ENCODE assay signal across 28 cellular contexts in the genomic region with DNA sequence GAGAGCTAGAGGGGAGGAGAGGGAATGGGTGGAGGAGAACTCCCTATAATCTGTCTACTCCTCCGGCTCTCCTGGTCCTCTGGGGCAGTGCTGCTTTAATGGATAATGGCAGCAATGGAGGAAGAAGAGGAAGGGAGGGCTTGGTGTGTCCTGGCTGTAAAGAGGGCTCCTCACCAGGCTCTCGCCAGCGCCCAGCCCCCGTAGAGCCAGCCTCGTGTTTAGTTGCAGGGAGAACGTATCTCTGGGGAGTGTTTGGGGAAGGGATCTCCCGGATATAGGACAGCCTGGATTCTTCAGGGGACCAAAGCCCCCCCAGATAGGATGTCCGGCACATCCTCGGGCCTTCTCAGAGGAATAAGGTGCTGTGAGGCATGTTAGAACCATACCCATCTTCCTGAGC.
"Had no signal": no experiment of that assay in that cellular context is flagged by ENCODE, and none has a peak within 500 bp of the region (broad histone marks: within the 10 kb centered on the region; RNA-seq: fewer than 3 reads in every experiment).

No MANE protein-coding gene starts in this region.

- DNase-seq: activated CD4-positive, alpha-beta memory T cell treated with anti-CD3 and anti-CD28 coated beads, Interleukin-2, amount 10 ng/mL, durations not matched to agents 7 days and 5 days; activated CD4-positive, alpha-beta T cell treated with anti-CD3 and anti-CD28 coated beads for 1 hour; activated CD4-positive, alpha-beta T cell treated with anti-CD3 and anti-CD28 coated beads for 4 hours; activated CD4-positive, alpha-beta T cell treated with anti-CD3 and anti-CD28 coated beads, Interleukin-2, amount 10 ng/mL, durations not matched to agents 7 days and 5 days; activated CD4-positive, alpha-beta T cell treated with anti-CD3 and anti-CD28 coated beads, Interleukin-2, amount 50 U/mL, for 4 hours; activated CD8-positive, alpha-beta memory T cell treated with anti-CD3 and anti-CD28 coated beads, Interleukin-2, amount 50 U/mL, for 48 hours; activated gamma-delta T cell; activated naive CD4-positive, alpha-beta T cell; activated naive CD4-positive, alpha-beta T cell treated with anti-CD3 and anti-CD28 coated beads, Interleukin-2, amount 10 ng/mL, durations not matched to agents 7 days and 5 days; activated naive CD8-positive, alpha-beta T cell treated with anti-CD3 and anti-CD28 coated beads, Interleukin-2, amount 10 ng/mL, durations not matched to agents 7 days and 5 days; activated T-cell treated with anti-CD3 and anti-CD28 coated beads for 4 hours; activated T-cell treated with anti-CD3 and anti-CD28 coated beads, Interleukin-2, amount 50 U/mL, for 24 hours; activated T-cell treated with anti-CD3 and anti-CD28 coated beads, Interleukin-2, amount 50 U/mL, for 72 hours; central memory CD4-positive, alpha-beta T cell; cerebellar nuclear complex; colonic mucosa; effector CD8-positive, alpha-beta T cell; esophagus squamous epithelium; foreskin melanocyte; T-helper 2 cell had no signal

- H3K9me3 ChIP-seq: ascending aorta, breast epithelium, colonic mucosa, esophagus squamous epithelium, gastroesophageal sphincter had no signal

- H3K27ac Mint-ChIP-seq: activated CD4-positive, alpha-beta memory T cell treated with anti-CD3 and anti-CD28 coated beads, Interleukin-2, amount 10 ng/mL, durations not matched to agents 7 days and 5 days; activated CD4-positive, alpha-beta T cell treated with anti-CD3 and anti-CD28 coated beads, Interleukin-2, amount 10 ng/mL, durations not matched to agents 7 days and 5 days; activated naive CD4-positive, alpha-beta T cell treated with anti-CD3 and anti-CD28 coated beads, Interleukin-2, amount 10 ng/mL, durations not matched to agents 7 days and 5 days; activated naive CD4-positive, alpha-beta T cell treated with anti-CD3 and anti-CD28 coated beads, Interleukin-2, amount 50 U/mL, for 72 hours; activated naive CD8-positive, alpha-beta T cell treated with anti-CD3 and anti-CD28 coated beads, Interleukin-2, amount 10 ng/mL, durations not matched to agents 7 days and 5 days; activated T-cell treated with anti-CD3 and anti-CD28 coated beads, Interleukin-2, amount 50 U/mL, for 24 hours; activated T-cell treated with anti-CD3 and anti-CD28 coated beads, Interleukin-2, amount 50 U/mL, for 72 hours; WTC11 had no signal

- H3K4me1 ChIP-seq: ascending aorta, breast epithelium, colonic mucosa, gastroesophageal sphincter had no signal

- ATAC-seq: activated naive CD4-positive, alpha-beta T cell treated with anti-CD3 and anti-CD28 coated beads, Interleukin-2, amount 50 U/mL, for 72 hours; activated T-cell treated with anti-CD3 and anti-CD28 coated beads, Interleukin-2, amount 50 U/mL, for 72 hours; gastroesophageal sphincter; WTC11 had no signal

- H3K27ac ChIP-seq: ascending aorta, breast epithelium, cardiac muscle cell, colonic mucosa, epithelial cell of prostate, esophagus squamous epithelium, gastroesophageal sphincter had no signal

- H3K4me3 Mint-ChIP-seq: activated CD4-positive, alpha-beta memory T cell treated with anti-CD3 and anti-CD28 coated beads, Interleukin-2, amount 10 ng/mL, durations not matched to agents 7 days and 5 days; activated CD4-positive, alpha-beta T cell treated with anti-CD3 and anti-CD28 coated beads, Interleukin-2, amount 10 ng/mL, durations not matched to agents 7 days and 5 days; activated naive CD4-positive, alpha-beta T cell treated with anti-CD3 and anti-CD28 coated beads, Interleukin-2, amount 10 ng/mL, durations not matched to agents 7 days and 5 days; activated naive CD8-positive, alpha-beta T cell treated with anti-CD3 and anti-CD28 coated beads, Interleukin-2, amount 10 ng/mL, durations not matched to agents 7 days and 5 days; activated T-cell treated with anti-CD3 and anti-CD28 coated beads, Interleukin-2, amount 50 U/mL, for 24 hours; activated T-cell treated with anti-CD3 and anti-CD28 coated beads, Interleukin-2, amount 50 U/mL, for 72 hours; brain; WTC11 had no signal

- H3K9me3 Mint-ChIP-seq: activated naive CD4-positive, alpha-beta T cell treated with anti-CD3 and anti-CD28 coated beads, Interleukin-2, amount 10 ng/mL, durations not matched to agents 7 days and 5 days; activated naive CD4-positive, alpha-beta T cell treated with anti-CD3 and anti-CD28 coated beads, Interleukin-2, amount 50 U/mL, for 72 hours; activated naive CD8-positive, alpha-beta T cell treated with anti-CD3 and anti-CD28 coated beads, Interleukin-2, amount 10 ng/mL, durations not matched to agents 7 days and 5 days; activated T-cell treated with anti-CD3 and anti-CD28 coated beads, Interleukin-2, amount 50 U/mL, for 24 hours had no signal

- H3K27me3 ChIP-seq: ascending aorta, breast epithelium, cardiac muscle cell, colonic mucosa had no signal

- H3K36me3 Mint-ChIP-seq: activated naive CD4-positive, alpha-beta T cell treated with anti-CD3 and anti-CD28 coated beads, Interleukin-2, amount 10 ng/mL, durations not matched to agents 7 days and 5 days; activated naive CD4-positive, alpha-beta T cell treated with anti-CD3 and anti-CD28 coated beads, Interleukin-2, amount 50 U/mL, for 72 hours; activated naive CD8-positive, alpha-beta T cell treated with anti-CD3 and anti-CD28 coated beads, Interleukin-2, amount 10 ng/mL, durations not matched to agents 7 days and 5 days; brain; WTC11 had no signal

- H3K4me3 ChIP-seq: ascending aorta, breast epithelium, cardiac muscle cell, colonic mucosa, esophagus squamous epithelium, gastroesophageal sphincter had no signal

- H3K36me3 ChIP-seq: ascending aorta, breast epithelium, cardiac muscle cell, colonic mucosa, esophagus squamous epithelium, gastroesophageal sphincter had no signal
